ENCODE assay signal across 1 cellular context in the genomic region with DNA sequence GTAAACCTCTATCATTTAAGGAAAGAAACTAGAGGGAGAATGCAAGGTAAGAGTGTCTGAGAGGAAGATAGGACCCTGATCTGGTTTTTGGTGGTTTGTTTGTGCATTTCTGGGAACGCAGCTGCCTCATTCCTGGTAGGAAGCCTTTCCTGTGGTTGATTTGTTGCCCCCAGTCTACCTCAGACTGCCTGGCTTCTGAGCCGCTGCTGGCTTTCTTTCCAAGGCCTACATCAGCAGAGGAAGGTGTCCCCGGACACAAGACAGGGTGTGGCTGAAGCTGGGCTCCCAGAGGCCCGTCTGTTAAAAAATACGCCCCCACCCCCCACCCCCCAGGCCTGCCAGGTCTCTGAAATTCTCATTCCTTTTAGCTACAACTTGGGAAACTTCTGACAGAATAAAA.
TF ChIP-seq lines count a peak whose summit lies in the region.

No MANE protein-coding gene starts in this region.

TF ChIP-seq in H1, 55 proteins besides CTCF, POLR2A, EP300 and RAD21 (continued from another document):
- TF ChIP-seq EGR1 (IDR thresholded peaks at IDR 0.05; ENCODE audit: borderline replicate concordance, low read depth, low read length): no peak
- TF ChIP-seq BRCA1 (IDR thresholded peaks at IDR 0.05; ENCODE audit: low read depth, low read length): no peak
- no peak for TF ChIP-seq SIX5 (IDR thresholded peaks at IDR 0.05; ENCODE audit: low read depth, low read length)
- TF ChIP-seq GTF2F1 (IDR thresholded peaks at IDR 0.05; ENCODE audit: borderline replicate concordance, low read depth, low read length): no peak
- TF ChIP-seq RFX5 (IDR thresholded peaks at IDR 0.05; ENCODE audit: borderline replicate concordance, low read depth, low read length): no peak
- TF ChIP-seq, protein P1, sequence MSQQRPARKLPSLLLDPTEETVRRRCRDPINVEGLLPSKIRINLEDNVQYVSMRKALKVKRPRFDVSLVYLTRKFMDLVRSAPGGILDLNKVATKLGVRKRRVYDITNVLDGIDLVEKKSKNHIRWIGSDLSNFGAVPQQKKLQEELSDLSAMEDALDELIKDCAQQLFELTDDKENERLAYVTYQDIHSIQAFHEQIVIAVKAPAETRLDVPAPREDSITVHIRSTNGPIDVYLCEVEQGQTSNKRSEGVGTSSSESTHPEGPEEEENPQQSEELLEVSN (IDR thresholded peaks at IDR 0.05): no peak
- TF ChIP-seq ATF2 (IDR thresholded peaks at IDR 0.05; ENCODE audit: low read length): no peak
- no peak for TF ChIP-seq MAFK (IDR thresholded peaks at IDR 0.05; ENCODE audit: low read depth, low read length)
- no peak for TF ChIP-seq BACH1 (IDR thresholded peaks at IDR 0.05; ENCODE audit: low read length)
- TF ChIP-seq CBX8 (IDR thresholded peaks at IDR 0.05; ENCODE audit: borderline replicate concordance, low read depth, low read length): no peak
- no peak for TF ChIP-seq TAF7 (optimal IDR thresholded peaks at IDR 0.05; ENCODE audit: borderline replicate concordance, low read depth, low read length)
- no peak for TF ChIP-seq POLR2AphosphoS5 (IDR thresholded peaks at IDR 0.05; ENCODE audit: low read depth, low read length)
- no peak for TF ChIP-seq SP2 (IDR thresholded peaks at IDR 0.05; ENCODE audit: low read length)
- no peak for TF ChIP-seq RXRA (IDR thresholded peaks at IDR 0.05; ENCODE audit: insufficient read depth, low read depth, low read length)
- TF ChIP-seq SP1 (IDR thresholded peaks at IDR 0.05; ENCODE audit: low read depth, low read length): no peak
- TF ChIP-seq SIRT6 (IDR thresholded peaks at IDR 0.05; ENCODE audit: low read length): no peak
- no peak for TF ChIP-seq MAX (IDR thresholded peaks at IDR 0.05)
- no peak for TF ChIP-seq TAF1 (IDR thresholded peaks at IDR 0.05; ENCODE audit: low read depth, low read length)
- TF ChIP-seq POU5F1 (IDR thresholded peaks at IDR 0.05; ENCODE audit: low read depth, low read length): no peak
TF ChIP-seq in H1: peak in this region for 0.
